Comparison of ENCODE assay signal across 10 cellular contexts in the genomic region with DNA sequence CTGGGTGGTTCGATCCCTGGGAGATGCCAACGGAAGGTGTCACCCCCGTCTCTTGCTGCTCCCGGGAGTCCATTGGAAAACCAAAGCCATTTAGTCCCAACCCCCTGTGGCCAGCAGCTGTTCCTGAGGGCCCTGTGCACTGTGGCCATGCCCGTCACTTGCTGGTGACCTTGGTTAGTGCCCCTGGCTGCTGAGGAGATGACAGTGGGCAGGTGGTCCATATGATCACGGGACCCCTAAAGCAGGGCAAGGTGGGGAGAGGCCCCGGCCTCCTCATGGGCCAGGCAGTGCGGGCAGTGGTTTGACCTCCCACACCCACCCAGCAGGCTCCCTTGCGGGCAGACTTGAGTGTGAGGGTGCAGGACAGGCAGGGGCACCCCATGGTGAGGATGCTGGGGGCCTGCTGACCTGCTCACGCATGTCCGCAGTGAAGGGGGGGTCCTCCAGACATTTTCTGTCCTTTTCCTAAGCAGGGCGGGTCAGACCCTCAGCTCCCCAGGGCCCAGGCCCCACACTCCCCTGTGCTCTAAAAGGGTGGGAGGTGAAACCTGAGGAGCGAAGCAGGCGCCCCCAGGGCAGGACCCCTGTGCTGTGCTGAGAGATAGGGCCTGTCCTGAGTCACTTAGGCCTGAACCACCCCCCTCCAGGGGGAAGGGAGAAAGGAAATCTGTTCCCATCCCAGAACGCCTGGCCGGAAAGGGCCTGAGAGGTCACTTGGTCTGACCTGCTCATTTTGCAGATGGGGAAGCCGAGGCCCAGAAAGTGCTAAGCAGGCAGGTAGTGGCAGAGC. TPM values are rescaled to one million over a fixed set of nuclear protein-coding genes. Genes with fewer than 3 reads are reported as not detected.
DNase-seq lines count a peak whose midpoint lies in the region; ATAC-seq and TF ChIP-seq lines count a peak whose summit lies in the region.
"Had no signal": no experiment of that assay in that cellular context is flagged by ENCODE, and none has a peak within 500 bp of the region (broad histone marks: within the 10 kb centered on the region; RNA-seq: fewer than 3 reads in every experiment).

No MANE protein-coding gene starts in this region.

- no peak overlapping the region for H2BK5ac ChIP-seq in H9 (ENCODE audit: insufficient read length, low read length)

- WGBS in H9 (ENCODE audit: extremely low coverage, insufficient read length, low lambda C conversion rate), result no CpG with 5 or more reads among the region's 17 CpGs

- H3K79me2 ChIP-seq in H9 (ENCODE audit: insufficient read depth, low read length), result peaks cover 40% of the 10 kb centered on the region

- H3K18ac ChIP-seq in H9 (ENCODE audit: insufficient read length, low read depth, low read length), result no peak overlapping the region

- H3K27ac ChIP-seq in H9 (ENCODE audit: insufficient read length, low read depth, low read length) (no peak overlapping the region), ascending aorta (peak overlapping the region; percentile 51 to 60)
- H3K27ac ChIP-seq: GM23248 had no signal

- no peak overlapping the region for H2AK5ac ChIP-seq in H9 (ENCODE audit: insufficient read length, low read length)

- H3K9ac ChIP-seq in H9 (ENCODE audit: extremely low read depth, insufficient read length, low read length), result no peak overlapping the region
- H3K9ac ChIP-seq: GM23248 had no signal

- no peak overlapping the region for H3T11ph ChIP-seq in H9 (ENCODE audit: low read length)

- no peak for DNase-seq in H9
- DNase-seq in ascending aorta (ENCODE audit: low spot score in 2 of 2), result peak in 1 of 2 donors; percentile 53
- DNase-seq in mesenteric fat pad (ENCODE audit: low spot score), result peak; percentile 81
- no peak for DNase-seq in NCI-H2227 (lab: John Stamatoyannopoulos, UW; ENCODE audit: unreplicated experiment)
- DNase-seq in EL, result no peak
- DNase-seq in NCI-H524 treated with DMSO at 0.1 percent for 48 hours (lab: John Stamatoyannopoulos, UW), result no peak
- DNase-seq in effector memory CD8-positive, alpha-beta T cell, result no peak
- DNase-seq: GM23248, NCI-H2171 treated with DMSO at 0.1 percent for 48 hours had no signal

- no peak overlapping the region for H2BK15ac ChIP-seq in H9 (ENCODE audit: low read depth, low read length)

- no peaks in the 10 kb centered on the region for H3K79me1 ChIP-seq in H9 (ENCODE audit: insufficient read depth, low read depth, low read length, poor library complexity, severe bottlenecking)

- H3K4ac ChIP-seq in H9 (ENCODE audit: low read depth, low read length), result no peak overlapping the region

- no peak overlapping the region for H2BK20ac ChIP-seq in H9 (ENCODE audit: low read depth, low read length, poor library complexity, severe bottlenecking)

- H3K23ac ChIP-seq in H9 (ENCODE audit: insufficient read length, low read depth, low read length), result no peak overlapping the region

- no peaks in the 10 kb centered on the region for H4K20me1 ChIP-seq in H9 (ENCODE audit: control insufficient read depth, insufficient read depth, insufficient read length)

- H3K4me3 Mint-ChIP-seq in H9, result no peak overlapping the region
- no peak overlapping the region for H3K4me3 Mint-ChIP-seq in stimulated activated memory B cell treated with anti-CD40 and anti-IgM and Interleukin-4, amounts not matched to agents 10 μg/mL and 1 μg/mL and 100 μg/mL, for 72 hours
- H3K4me3 Mint-ChIP-seq in effector memory CD8-positive, alpha-beta T cell, result no peak overlapping the region

- H3K56ac ChIP-seq in H9 (ENCODE audit: insufficient read length, low read depth, low read length), result no peak overlapping the region

- peaks cover 12% of the 10 kb centered on the region; the same call in 1 of the 2 replicates for H3K4me1 ChIP-seq in H9 (ENCODE audit: insufficient read depth, low read length)
- H3K4me1 ChIP-seq in ascending aorta, result peaks cover 0 to 16% of the 10 kb centered on the region in 2 donors

- intact Hi-C loops in ascending aorta (cut with DNase I), result no loop called here

- no peak overlapping the region for H4K8ac ChIP-seq in H9 (replicated peaks; ENCODE audit: insufficient read length, low read depth, low read length)

- ATAC-seq in stimulated activated memory B cell treated with anti-CD40 and anti-IgM and Interleukin-4, amounts not matched to agents 10 μg/mL and 1 μg/mL and 100 μg/mL, for 72 hours, result no peak
- no peak for ATAC-seq in effector memory CD8-positive, alpha-beta T cell (replicated peaks)

- H4K5ac ChIP-seq in H9 (ENCODE audit: insufficient read length, low read depth, low read length), result no peak overlapping the region

- no peak for TF ChIP-seq CTCF in H9 (conservative IDR thresholded peaks at IDR 0.05)
- TF ChIP-seq CTCF in ascending aorta (IDR thresholded peaks at IDR 0.05), result no peak

- H3K9me3 ChIP-seq in H9 (ENCODE audit: control insufficient read depth, low read depth, low read length) (no peaks in the 10 kb centered on the region), ascending aorta (no peaks in the 10 kb centered on the region)

- no peak overlapping the region for H2BK120ac ChIP-seq in H9 (ENCODE audit: low read depth, low read length, poor library complexity, severe bottlenecking)

- no peak overlapping the region for H3K4me2 ChIP-seq in H9 (ENCODE audit: insufficient read depth, insufficient read length, low read length)

- H2BK12ac ChIP-seq in H9 (ENCODE audit: insufficient read length, low read depth, low read length), result no peak overlapping the region

- H3K36me3 Mint-ChIP-seq in H9 (ENCODE audit: insufficient read depth in 1 of 3, low read depth in 3 of 3), result peaks cover 22 to 45% (median 34%) of the 10 kb centered on the region in 3 experiments
- H3K36me3 Mint-ChIP-seq in stimulated activated memory B cell treated with anti-CD40 and anti-IgM and Interleukin-4, amounts not matched to agents 10 μg/mL and 1 μg/mL and 100 μg/mL, for 72 hours, result peaks cover under 1% of the 10 kb centered on the region
- H3K36me3 Mint-ChIP-seq in effector memory CD8-positive, alpha-beta T cell (ENCODE audit: insufficient read depth), result no peaks in the 10 kb centered on the region

- no peaks in the 10 kb centered on the region for H3K27me3 ChIP-seq in H9 (ENCODE audit: insufficient read depth, low read length)
- H3K27me3 ChIP-seq in ascending aorta, result no peaks in the 10 kb centered on the region

- H3K36me3 ChIP-seq in ascending aorta, result peaks cover 3 to 8% of the 10 kb centered on the region in 2 donors

- peaks cover 54 to 59% of the 10 kb centered on the region in 2 experiments for H3K4me1 Mint-ChIP-seq in H9
- H3K4me1 Mint-ChIP-seq in stimulated activated memory B cell treated with anti-CD40 and anti-IgM and Interleukin-4, amounts not matched to agents 10 μg/mL and 1 μg/mL and 100 μg/mL, for 72 hours, result peaks cover 80% of the 10 kb centered on the region
- H3K4me1 Mint-ChIP-seq in effector memory CD8-positive, alpha-beta T cell (ENCODE audit: low read depth in 2 of 2), result peaks cover 17 to 21% of the 10 kb centered on the region in 2 donors

- H3K23me2 ChIP-seq in H9 (ENCODE audit: insufficient read length, low read depth, low read length, poor library complexity, severe bottlenecking), result peaks cover 3% of the 10 kb centered on the region

- no peak overlapping the region; the same call in 1 of the 2 replicates for H3K14ac ChIP-seq in H9 (ENCODE audit: insufficient read depth, low read length)

- peaks cover 0 to 2% of the 10 kb centered on the region in 2 experiments; a peak in 1 of 5 replicates for H3K9me3 Mint-ChIP-seq in H9
- H3K9me3 Mint-ChIP-seq in stimulated activated memory B cell treated with anti-CD40 and anti-IgM and Interleukin-4, amounts not matched to agents 10 μg/mL and 1 μg/mL and 100 μg/mL, for 72 hours, result no peaks in the 10 kb centered on the region
- no peaks in the 10 kb centered on the region for H3K9me3 Mint-ChIP-seq in effector memory CD8-positive, alpha-beta T cell

- H2AFZ ChIP-seq in H9 (ENCODE audit: low read length), result no peak overlapping the region
- H2AFZ ChIP-seq: GM23248 had no signal

- H3K27ac Mint-ChIP-seq in H9, result peak overlapping the region in 2 of 3 experiments; percentile 86 to 90; a peak in 4 of 7 replicates
- peak overlapping the region; percentile 94 for H3K27ac Mint-ChIP-seq in stimulated activated memory B cell treated with anti-CD40 and anti-IgM and Interleukin-4, amounts not matched to agents 10 μg/mL and 1 μg/mL and 100 μg/mL, for 72 hours
- H3K27ac Mint-ChIP-seq in effector memory CD8-positive, alpha-beta T cell, result peak overlapping the region in 1 of 2 donors; percentile 66

- H3K4me3 ChIP-seq in ascending aorta, result no peak overlapping the region
- H3K4me3 ChIP-seq: GM23248 had no signal

- no peaks in the 10 kb centered on the region for H3K27me3 Mint-ChIP-seq in H9 (ENCODE audit: low read depth)
- no peaks in the 10 kb centered on the region for H3K27me3 Mint-ChIP-seq in stimulated activated memory B cell treated with anti-CD40 and anti-IgM and Interleukin-4, amounts not matched to agents 10 μg/mL and 1 μg/mL and 100 μg/mL, for 72 hours
- H3K27me3 Mint-ChIP-seq in effector memory CD8-positive, alpha-beta T cell, result no peaks in the 10 kb centered on the region

- no peak overlapping the region for H4K91ac ChIP-seq in H9 (ENCODE audit: insufficient read length, low read depth, low read length)

RNA-seq across cellular contexts. Expression of a gene that starts 6.8 kb away (rescaled TPM):
- total RNA-seq in H9 (2021), result 297 and 302 TPM in 2 replicates
- 84.9 TPM for total RNA-seq in ascending aorta
- 27.1 TPM for total RNA-seq in mesenteric fat pad

RNA-seq across cellular contexts. Expression of a gene that starts 53.5 kb away (rescaled TPM):
- total RNA-seq in H9 (2021) (0.11 TPM in 1 of 2 replicates, not detected in the other), ascending aorta (not detected), mesenteric fat pad (0.22 TPM)
- total RNA-seq: GM23248 had no signal
